ENCODE assay signal across 1 cellular context in the genomic region with DNA sequence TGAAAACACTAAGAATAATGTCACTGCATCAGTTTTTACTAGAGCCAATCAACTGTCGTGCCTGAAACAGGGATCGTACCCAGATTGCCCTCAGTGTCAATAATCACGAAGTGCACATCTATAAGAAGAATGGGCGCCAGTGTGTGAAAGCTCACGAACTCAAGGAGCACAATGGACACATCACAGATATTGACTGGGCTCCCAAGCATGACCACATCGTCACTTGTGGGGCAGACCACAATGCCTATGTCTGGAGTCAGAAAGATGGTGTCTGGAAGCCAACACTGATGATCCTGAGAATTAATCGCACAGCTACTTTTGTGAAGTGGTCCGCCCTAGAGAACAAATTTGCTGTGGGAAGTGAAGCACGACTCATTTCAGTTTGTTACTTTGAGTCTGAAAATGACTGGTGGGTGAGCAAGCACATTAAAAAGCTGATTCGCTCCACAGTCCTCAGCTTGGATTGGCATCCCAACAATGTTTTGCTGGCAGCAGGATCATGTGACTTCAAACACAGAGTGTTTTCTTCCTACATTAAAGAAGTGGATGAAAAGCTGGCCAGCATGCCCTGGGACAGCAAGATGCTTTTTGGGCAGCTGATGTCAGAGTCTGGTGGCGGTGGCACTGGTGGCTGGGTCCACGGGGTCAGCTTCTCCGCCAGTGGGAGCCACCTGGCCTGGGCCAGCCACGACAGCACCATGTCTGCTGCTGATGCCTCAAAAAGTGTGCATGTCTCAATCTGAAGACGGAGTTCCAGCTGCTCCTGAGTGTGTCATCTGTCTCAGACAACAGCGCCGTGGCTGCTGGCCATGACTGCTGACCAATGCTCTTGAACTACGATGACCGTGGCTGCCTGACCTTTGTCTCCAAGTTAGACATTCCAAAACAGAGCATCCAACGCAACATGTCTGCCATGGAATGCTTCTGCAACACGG.
TF ChIP-seq lines count a peak whose summit lies in the region.

No MANE protein-coding gene starts in this region.

TF ChIP-seq in K562, 482 proteins besides CTCF, POLR2A, EP300 and RAD21:
- no peak for TF ChIP-seq AFF1 (IDR thresholded peaks at IDR 0.05; ENCODE audit: low read depth in 1 of 2, partially characterized antibody in 2 of 2)
- TF ChIP-seq POLR2H (tag; IDR thresholded peaks at IDR 0.05; ENCODE audit: low read depth): no peak
- no peak for TF ChIP-seq XRCC3 (IDR thresholded peaks at IDR 0.05)
- no peak for TF ChIP-seq CBFA2T3 (IDR thresholded peaks at IDR 0.05)
- no peak for TF ChIP-seq ZNF274 (IDR thresholded peaks at IDR 0.05; ENCODE audit: borderline replicate concordance, low read depth, low read length)
- TF ChIP-seq SRSF9 (IDR thresholded peaks at IDR 0.05; ENCODE audit: borderline replicate concordance, low read depth, low read length): no peak
- TF ChIP-seq DACH1 (IDR thresholded peaks at IDR 0.05; ENCODE audit: partially characterized antibody): no peak
- TF ChIP-seq SIX5 (IDR thresholded peaks at IDR 0.05; ENCODE audit: borderline replicate concordance in 1 of 2, insufficient read depth in 1 of 2, low read depth in 1 of 2, low read length in 2 of 2): no peak
- TF ChIP-seq NR2C1 (IDR thresholded peaks at IDR 0.05): no peak
- no peak for TF ChIP-seq NR2C1 (tag; IDR thresholded peaks at IDR 0.05)
- no peak for TF ChIP-seq ETV5 (CRISPR knock-in tag; IDR thresholded peaks at IDR 0.05; ENCODE audit: low read depth)
- TF ChIP-seq, protein P1, sequence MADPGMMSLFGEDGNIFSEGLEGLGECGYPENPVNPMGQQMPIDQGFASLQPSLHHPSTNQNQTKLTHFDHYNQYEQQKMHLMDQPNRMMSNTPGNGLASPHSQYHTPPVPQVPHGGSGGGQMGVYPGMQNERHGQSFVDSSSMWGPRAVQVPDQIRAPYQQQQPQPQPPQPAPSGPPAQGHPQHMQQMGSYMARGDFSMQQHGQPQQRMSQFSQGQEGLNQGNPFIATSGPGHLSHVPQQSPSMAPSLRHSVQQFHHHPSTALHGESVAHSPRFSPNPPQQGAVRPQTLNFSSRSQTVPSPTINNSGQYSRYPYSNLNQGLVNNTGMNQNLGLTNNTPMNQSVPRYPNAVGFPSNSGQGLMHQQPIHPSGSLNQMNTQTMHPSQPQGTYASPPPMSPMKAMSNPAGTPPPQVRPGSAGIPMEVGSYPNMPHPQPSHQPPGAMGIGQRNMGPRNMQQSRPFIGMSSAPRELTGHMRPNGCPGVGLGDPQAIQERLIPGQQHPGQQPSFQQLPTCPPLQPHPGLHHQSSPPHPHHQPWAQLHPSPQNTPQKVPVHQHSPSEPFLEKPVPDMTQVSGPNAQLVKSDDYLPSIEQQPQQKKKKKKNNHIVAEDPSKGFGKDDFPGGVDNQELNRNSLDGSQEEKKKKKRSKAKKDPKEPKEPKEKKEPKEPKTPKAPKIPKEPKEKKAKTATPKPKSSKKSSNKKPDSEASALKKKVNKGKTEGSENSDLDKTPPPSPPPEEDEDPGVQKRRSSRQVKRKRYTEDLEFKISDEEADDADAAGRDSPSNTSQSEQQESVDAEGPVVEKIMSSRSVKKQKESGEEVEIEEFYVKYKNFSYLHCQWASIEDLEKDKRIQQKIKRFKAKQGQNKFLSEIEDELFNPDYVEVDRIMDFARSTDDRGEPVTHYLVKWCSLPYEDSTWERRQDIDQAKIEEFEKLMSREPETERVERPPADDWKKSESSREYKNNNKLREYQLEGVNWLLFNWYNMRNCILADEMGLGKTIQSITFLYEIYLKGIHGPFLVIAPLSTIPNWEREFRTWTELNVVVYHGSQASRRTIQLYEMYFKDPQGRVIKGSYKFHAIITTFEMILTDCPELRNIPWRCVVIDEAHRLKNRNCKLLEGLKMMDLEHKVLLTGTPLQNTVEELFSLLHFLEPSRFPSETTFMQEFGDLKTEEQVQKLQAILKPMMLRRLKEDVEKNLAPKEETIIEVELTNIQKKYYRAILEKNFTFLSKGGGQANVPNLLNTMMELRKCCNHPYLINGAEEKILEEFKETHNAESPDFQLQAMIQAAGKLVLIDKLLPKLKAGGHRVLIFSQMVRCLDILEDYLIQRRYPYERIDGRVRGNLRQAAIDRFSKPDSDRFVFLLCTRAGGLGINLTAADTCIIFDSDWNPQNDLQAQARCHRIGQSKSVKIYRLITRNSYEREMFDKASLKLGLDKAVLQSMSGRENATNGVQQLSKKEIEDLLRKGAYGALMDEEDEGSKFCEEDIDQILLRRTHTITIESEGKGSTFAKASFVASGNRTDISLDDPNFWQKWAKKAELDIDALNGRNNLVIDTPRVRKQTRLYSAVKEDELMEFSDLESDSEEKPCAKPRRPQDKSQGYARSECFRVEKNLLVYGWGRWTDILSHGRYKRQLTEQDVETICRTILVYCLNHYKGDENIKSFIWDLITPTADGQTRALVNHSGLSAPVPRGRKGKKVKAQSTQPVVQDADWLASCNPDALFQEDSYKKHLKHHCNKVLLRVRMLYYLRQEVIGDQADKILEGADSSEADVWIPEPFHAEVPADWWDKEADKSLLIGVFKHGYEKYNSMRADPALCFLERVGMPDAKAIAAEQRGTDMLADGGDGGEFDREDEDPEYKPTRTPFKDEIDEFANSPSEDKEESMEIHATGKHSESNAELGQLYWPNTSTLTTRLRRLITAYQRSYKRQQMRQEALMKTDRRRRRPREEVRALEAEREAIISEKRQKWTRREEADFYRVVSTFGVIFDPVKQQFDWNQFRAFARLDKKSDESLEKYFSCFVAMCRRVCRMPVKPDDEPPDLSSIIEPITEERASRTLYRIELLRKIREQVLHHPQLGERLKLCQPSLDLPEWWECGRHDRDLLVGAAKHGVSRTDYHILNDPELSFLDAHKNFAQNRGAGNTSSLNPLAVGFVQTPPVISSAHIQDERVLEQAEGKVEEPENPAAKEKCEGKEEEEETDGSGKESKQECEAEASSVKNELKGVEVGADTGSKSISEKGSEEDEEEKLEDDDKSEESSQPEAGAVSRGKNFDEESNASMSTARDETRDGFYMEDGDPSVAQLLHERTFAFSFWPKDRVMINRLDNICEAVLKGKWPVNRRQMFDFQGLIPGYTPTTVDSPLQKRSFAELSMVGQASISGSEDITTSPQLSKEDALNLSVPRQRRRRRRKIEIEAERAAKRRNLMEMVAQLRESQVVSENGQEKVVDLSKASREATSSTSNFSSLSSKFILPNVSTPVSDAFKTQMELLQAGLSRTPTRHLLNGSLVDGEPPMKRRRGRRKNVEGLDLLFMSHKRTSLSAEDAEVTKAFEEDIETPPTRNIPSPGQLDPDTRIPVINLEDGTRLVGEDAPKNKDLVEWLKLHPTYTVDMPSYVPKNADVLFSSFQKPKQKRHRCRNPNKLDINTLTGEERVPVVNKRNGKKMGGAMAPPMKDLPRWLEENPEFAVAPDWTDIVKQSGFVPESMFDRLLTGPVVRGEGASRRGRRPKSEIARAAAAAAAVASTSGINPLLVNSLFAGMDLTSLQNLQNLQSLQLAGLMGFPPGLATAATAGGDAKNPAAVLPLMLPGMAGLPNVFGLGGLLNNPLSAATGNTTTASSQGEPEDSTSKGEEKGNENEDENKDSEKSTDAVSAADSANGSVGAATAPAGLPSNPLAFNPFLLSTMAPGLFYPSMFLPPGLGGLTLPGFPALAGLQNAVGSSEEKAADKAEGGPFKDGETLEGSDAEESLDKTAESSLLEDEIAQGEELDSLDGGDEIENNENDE (IDR thresholded peaks at IDR 0.05; ENCODE audit: low read depth, low read length): no peak
- TF ChIP-seq ERF (CRISPR knock-in tag; IDR thresholded peaks at IDR 0.05): no peak
- no peak for TF ChIP-seq POLR2AphosphoS2 (IDR thresholded peaks at IDR 0.05; ENCODE audit: low read length)
- no peak for TF ChIP-seq CUX1 (CRISPR knock-in tag; IDR thresholded peaks at IDR 0.05)
- TF ChIP-seq, protein P2, sequence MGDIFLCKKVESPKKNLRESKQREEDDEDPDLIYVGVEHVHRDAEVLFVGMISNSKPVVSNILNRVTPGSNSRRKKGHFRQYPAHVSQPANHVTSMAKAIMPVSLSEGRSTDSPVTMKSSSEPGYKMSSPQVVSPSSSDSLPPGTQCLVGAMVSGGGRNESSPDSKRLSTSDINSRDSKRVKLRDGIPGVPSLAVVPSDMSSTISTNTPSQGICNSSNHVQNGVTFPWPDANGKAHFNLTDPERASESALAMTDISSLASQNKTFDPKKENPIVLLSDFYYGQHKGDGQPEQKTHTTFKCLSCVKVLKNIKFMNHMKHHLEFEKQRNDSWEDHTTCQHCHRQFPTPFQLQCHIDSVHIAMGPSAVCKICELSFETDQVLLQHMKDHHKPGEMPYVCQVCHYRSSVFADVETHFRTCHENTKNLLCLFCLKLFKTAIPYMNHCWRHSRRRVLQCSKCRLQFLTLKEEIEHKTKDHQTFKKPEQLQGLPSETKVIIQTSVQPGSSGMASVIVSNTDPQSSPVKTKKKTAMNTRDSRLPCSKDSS (IDR thresholded peaks at IDR 0.05; ENCODE audit: low read depth, partially characterized antibody): no peak
